Comparison of ENCODE assay signal across 8 cellular contexts in the genomic region with DNA sequence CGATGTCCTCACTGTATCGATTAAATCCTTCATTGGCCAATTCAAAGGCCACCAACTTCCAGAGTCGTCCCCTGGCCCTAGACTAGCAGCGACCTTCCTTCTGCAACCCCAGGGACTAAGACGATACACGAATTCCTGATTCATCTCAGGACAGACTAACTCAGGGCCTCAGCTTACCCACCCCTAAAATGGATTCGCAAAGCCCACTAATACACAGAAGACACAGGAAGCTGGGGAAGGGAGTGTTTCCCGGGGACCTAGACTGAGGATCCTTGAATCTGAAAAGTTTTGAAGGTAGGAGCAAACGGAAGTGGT. TPM values are rescaled to one million over a fixed set of nuclear protein-coding genes. Genes with fewer than 3 reads are reported as not detected.
DNase-seq lines count a peak whose midpoint lies in the region; ATAC-seq, FAIRE-seq and TF ChIP-seq lines count a peak whose summit lies in the region.

No MANE protein-coding gene starts in this region.

- H3K9me3 ChIP-seq in astrocyte (ENCODE audit: insufficient read depth, low read depth, low read length): no peaks in the 10 kb centered on the region

- intact Hi-C loops in lower leg skin (cut with DNase I; ENCODE audit: low total_unique reads): no loop called here

- H3K4me1 ChIP-seq in astrocyte (ENCODE audit: insufficient read depth, low read length) (peaks cover 24% of the 10 kb centered on the region), urinary bladder (ENCODE audit: insufficient read depth) (no peaks in the 10 kb centered on the region)

- 1 to 2% methylated on average over 9 of the region's 9 CpGs for WGBS in lower leg skin, 2 donors
- 3% methylated on average over 9 of the region's 9 CpGs for WGBS in urinary bladder

- peak overlapping the region; percentile 98 for H3K4me2 ChIP-seq in astrocyte (ENCODE audit: low read length)

- peak overlapping the region; percentile 95 for H3K4me3 ChIP-seq in astrocyte (ENCODE audit: insufficient read depth, low read depth, low read length)
- H3K4me3 ChIP-seq in lower leg skin (ENCODE audit: low read depth, poor library complexity, severe bottlenecking): peak overlapping the region; percentile 68
- H3K4me3 ChIP-seq in urinary bladder (ENCODE audit: low read depth, low read length): peak overlapping the region; percentile 78

- TF ChIP-seq CTCF in astrocyte (IDR thresholded peaks at IDR 0.05; ENCODE audit: insufficient read depth, low read depth, low read length) (no peak), lower leg skin (IDR thresholded peaks at IDR 0.05) (no peak)

- no peaks in the 10 kb centered on the region for H3K27me3 ChIP-seq in astrocyte (ENCODE audit: insufficient read depth, low read length)

- H3K27ac ChIP-seq in astrocyte (ENCODE audit: low read depth, low read length) (peak overlapping the region; percentile 94), urinary bladder (ENCODE audit: low read depth) (peak overlapping the region; percentile 90)

- peaks cover 44% of the 10 kb centered on the region for H3K4me1 Mint-ChIP-seq in activated naive CD4-positive, alpha-beta T cell treated with anti-CD3 and anti-CD28 coated beads, Interleukin-2, amount 50 U/mL, for 24 hours
- peaks cover 26% of the 10 kb centered on the region for H3K4me1 Mint-ChIP-seq in astrocyte (ENCODE audit: low read depth, unreplicated experiment)

- no peaks in the 10 kb centered on the region for H3K27me3 Mint-ChIP-seq in activated naive CD4-positive, alpha-beta T cell treated with anti-CD3 and anti-CD28 coated beads, Interleukin-2, amount 50 U/mL, for 24 hours
- no peaks in the 10 kb centered on the region for H3K27me3 Mint-ChIP-seq in astrocyte (ENCODE audit: low read depth, unreplicated experiment)

- no peak for FAIRE-seq in astrocyte (lab: Jason Lieb, UNC)

- peak overlapping the region; percentile 92 for H3K9ac ChIP-seq in astrocyte (ENCODE audit: low read length)

- H3K36me3 ChIP-seq in astrocyte (ENCODE audit: insufficient read depth, low read length) (peaks cover 4% of the 10 kb centered on the region), urinary bladder (ENCODE audit: insufficient read depth) (no peaks in the 10 kb centered on the region)

- H3K79me2 ChIP-seq in astrocyte (ENCODE audit: insufficient read depth, low read length): peaks cover 48% of the 10 kb centered on the region

- peak overlapping the region; percentile 58 for H2AFZ ChIP-seq in astrocyte (ENCODE audit: low read depth, low read length)

- TF ChIP-seq POLR2A in lower leg skin (IDR thresholded peaks at IDR 0.05): no peak

- in situ Hi-C loops in ACHN (cut with HindIII; ENCODE audit: low pct_ligation_motif_present, low pct_unique_long_range_greater_than_20kb, low sequenced_read_pairs): no loop called here

- H3K27ac Mint-ChIP-seq in activated naive CD4-positive, alpha-beta T cell treated with anti-CD3 and anti-CD28 coated beads, Interleukin-2, amount 50 U/mL, for 24 hours: peak overlapping the region; percentile 94
- H3K27ac Mint-ChIP-seq in astrocyte (ENCODE audit: unreplicated experiment): peak overlapping the region; percentile 56

- ATAC-seq in GM18502 (IDR thresholded peaks at IDR 0.05; ENCODE audit: poor library complexity, unreplicated experiment): no peak

- peak overlapping the region; percentile 98 for H3K4me3 Mint-ChIP-seq in activated naive CD4-positive, alpha-beta T cell treated with anti-CD3 and anti-CD28 coated beads, Interleukin-2, amount 50 U/mL, for 24 hours
- peak overlapping the region; percentile 92 for H3K4me3 Mint-ChIP-seq in astrocyte (ENCODE audit: unreplicated experiment)

- H3K36me3 Mint-ChIP-seq in activated naive CD4-positive, alpha-beta T cell treated with anti-CD3 and anti-CD28 coated beads, Interleukin-2, amount 50 U/mL, for 24 hours: peaks cover 7% of the 10 kb centered on the region
- H3K36me3 Mint-ChIP-seq in astrocyte (ENCODE audit: low read depth, unreplicated experiment): peaks cover 34% of the 10 kb centered on the region

- DNase-seq in activated naive CD4-positive, alpha-beta T cell treated with anti-CD3 and anti-CD28 coated beads, Interleukin-2, amount 50 U/mL, for 16 hours: no peak
- DNase-seq in astrocyte (ENCODE audit: low read depth) (no peak), lower leg skin (ENCODE audit: low spot score in 2 of 2) (no peak), foreskin melanocyte (no peak), ACHN (no peak)

- H3K9me3 Mint-ChIP-seq in activated naive CD4-positive, alpha-beta T cell treated with anti-CD3 and anti-CD28 coated beads, Interleukin-2, amount 50 U/mL, for 24 hours: no peaks in the 10 kb centered on the region
- peaks cover 2% of the 10 kb centered on the region for H3K9me3 Mint-ChIP-seq in astrocyte (ENCODE audit: unreplicated experiment)

- H4K20me1 ChIP-seq in astrocyte (ENCODE audit: insufficient read depth, low read length): no peaks in the 10 kb centered on the region

RNA-seq across cellular contexts. Expression of a gene that starts 0.5 kb away (rescaled TPM):
- total RNA-seq in astrocyte: 63.8 and 65.8 TPM in 2 replicates
- total RNA-seq in lower leg skin: 100 to 1,000 TPM in 2 of 4 donors, 10 to 100 TPM in 2; 83.6 to 112 (median 99.9) TPM
- total RNA-seq in urinary bladder: 32.4 TPM
- 147 TPM for polyA plus RNA-seq in urinary bladder

RNA-seq across cellular contexts. Expression of a gene that starts 3.1 kb away (rescaled TPM):
- not detected in 2 replicates for total RNA-seq in astrocyte
- total RNA-seq in lower leg skin: not detected
- total RNA-seq in urinary bladder: not detected
- not detected for polyA plus RNA-seq in urinary bladder

RNA-seq across cellular contexts. Expression of a gene that starts 9.9 kb away (rescaled TPM):
- total RNA-seq in astrocyte: 36.1 and 39.0 TPM in 2 replicates
- 10 to 100 TPM in 3 of 4 donors, 1 to 10 TPM in 1; 5.0 to 27.8 (median 24.9) TPM for total RNA-seq in lower leg skin
- 7.7 TPM for total RNA-seq in urinary bladder
- polyA plus RNA-seq in urinary bladder: 54.9 TPM

RNA-seq across cellular contexts. Expression of a gene that starts 21.9 kb away (rescaled TPM):
- total RNA-seq in astrocyte (4.2 and 4.4 TPM in 2 replicates), lower leg skin (10 to 100 TPM in 1 of 4 donors, 1 to 10 TPM in 3; 1.9 to 16.9 (median 4.9) TPM), urinary bladder (5.0 TPM)
- 8.3 TPM for polyA plus RNA-seq in urinary bladder

RNA-seq across cellular contexts. Expression of a gene that starts 22.2 kb away (rescaled TPM):
- 99.3 and 111 TPM in 2 replicates for total RNA-seq in astrocyte
- 100 to 1,000 TPM; 356 to 592 (median 409) TPM for total RNA-seq in lower leg skin
- 193 TPM for total RNA-seq in urinary bladder
- polyA plus RNA-seq in urinary bladder: 219 TPM
